In genomic region chr7:98189559-98189958, GRCh38 we compare ENCODE assay signal across 29 cellular contexts. TPM values are rescaled to one million over a fixed set of nuclear protein-coding genes. Genes with fewer than 3 reads are reported as not detected.
A peak's percentile ranks its signal among the peaks of the same experiment; 100 is the strongest.
DNase-seq lines count a peak whose midpoint lies in the region; ATAC-seq and TF ChIP-seq lines count a peak whose summit lies in the region.
"Had no signal": no experiment of that assay in that cellular context is flagged by ENCODE, and none has a peak within 500 bp of the region (broad histone marks: within the 10 kb centered on the region; RNA-seq: fewer than 3 reads in every experiment).

No MANE protein-coding gene starts in this region.

- ATAC-seq in T-helper 17 cell, result no peak
- peak; percentile 36 for ATAC-seq in stimulated activated effector memory CD8-positive, alpha-beta T cell treated with anti-CD3 and anti-CD28 coated beads, Interleukin-12 subunit alpha, Interleukin-12 subunit beta, amount 100 ng/mL, for 72 hours
- ATAC-seq: Right ventricle myocardium inferior had no signal

- TF ChIP-seq CTCF in colonic mucosa (IDR thresholded peaks at IDR 0.05), result no peak

- no peak overlapping the region for H3K9ac ChIP-seq in colonic mucosa (ENCODE audit: low read depth in 2 of 2, low read length in 2 of 2)
- H3K9ac ChIP-seq: GM23248 had no signal

- H3K9me3 Mint-ChIP-seq in stimulated activated effector memory CD8-positive, alpha-beta T cell treated with anti-CD3 and anti-CD28 coated beads, Interleukin-12 subunit alpha, Interleukin-12 subunit beta, amount 100 ng/mL, for 72 hours, result no peaks in the 10 kb centered on the region
- H3K9me3 Mint-ChIP-seq: CD8-positive, alpha-beta memory T cell had no signal

- no peaks in the 10 kb centered on the region for H3K9me3 ChIP-seq in T-helper 17 cell (ENCODE audit: control insufficient read depth, low read length, poor library complexity, severe bottlenecking)
- H3K9me3 ChIP-seq in colonic mucosa, result no peaks in the 10 kb centered on the region
- H3K9me3 ChIP-seq: SJSA1 had no signal

- peaks cover 7% of the 10 kb centered on the region for H3K36me3 Mint-ChIP-seq in T-helper 17 cell (ENCODE audit: low read depth)
- H3K36me3 Mint-ChIP-seq in stimulated activated effector memory CD8-positive, alpha-beta T cell treated with anti-CD3 and anti-CD28 coated beads, Interleukin-12 subunit alpha, Interleukin-12 subunit beta, amount 100 ng/mL, for 72 hours, result peaks cover 54% of the 10 kb centered on the region

- no peaks in the 10 kb centered on the region for H3K27me3 Mint-ChIP-seq in T-helper 17 cell
- H3K27me3 Mint-ChIP-seq: CD8-positive, alpha-beta memory T cell had no signal

- intact Hi-C loops in colonic mucosa (cut with DNase I), result no loop called here

- peaks cover 5% of the 10 kb centered on the region for H3K4me1 Mint-ChIP-seq in T-helper 17 cell
- peaks cover 11% of the 10 kb centered on the region for H3K4me1 Mint-ChIP-seq in stimulated activated effector memory CD8-positive, alpha-beta T cell treated with anti-CD3 and anti-CD28 coated beads, Interleukin-12 subunit alpha, Interleukin-12 subunit beta, amount 100 ng/mL, for 72 hours

- H3K4me3 Mint-ChIP-seq in T-helper 17 cell, result no peak overlapping the region
- H3K4me3 Mint-ChIP-seq in stimulated activated effector memory CD8-positive, alpha-beta T cell treated with anti-CD3 and anti-CD28 coated beads, Interleukin-12 subunit alpha, Interleukin-12 subunit beta, amount 100 ng/mL, for 72 hours, result no peak overlapping the region
- H3K4me3 Mint-ChIP-seq: CD8-positive, alpha-beta memory T cell had no signal

- H3K27ac Mint-ChIP-seq in T-helper 17 cell, result peak overlapping the region; percentile 1
- H3K27ac Mint-ChIP-seq in stimulated activated effector memory CD8-positive, alpha-beta T cell treated with anti-CD3 and anti-CD28 coated beads, Interleukin-12 subunit alpha, Interleukin-12 subunit beta, amount 100 ng/mL, for 72 hours, result peak overlapping the region; percentile 69

- peaks cover 17% of the 10 kb centered on the region for H3K36me3 ChIP-seq in colonic mucosa

- no peak overlapping the region for H3K4me3 ChIP-seq in colonic mucosa
- H3K4me3 ChIP-seq: GM23248, SJSA1 had no signal

- DNase-seq in activated CD8-positive, alpha-beta memory T cell treated with anti-CD3 and anti-CD28 coated beads for 24 hours, result peak; percentile 13
- no peak for DNase-seq in activated CD8-positive, alpha-beta memory T cell treated with anti-CD3 and anti-CD28 coated beads, Interleukin-2, amount 50 U/mL, for 4 hours
- DNase-seq in T-helper 17 cell (no peak), colonic mucosa (peak; percentile 3), NCI-H2081 (lab: John Stamatoyannopoulos, UW) (no peak), NCI-H774 (lab: John Stamatoyannopoulos, UW) (no peak), NK-92 (lab: John Stamatoyannopoulos, UW; ENCODE audit: unreplicated experiment) (no peak)
- DNase-seq in stimulated activated effector memory CD8-positive, alpha-beta T cell treated with anti-CD3 and anti-CD28 coated beads, Interleukin-12 subunit alpha, Interleukin-12 subunit beta, amount 100 ng/mL, for 72 hours (ENCODE audit: low spot score in 2 of 2), result no peak
- DNase-seq: ACHN; C1 segment of cervical spinal cord; Calu3; CD8-positive, alpha-beta memory T cell; DMS153; GM23248; HCEC 1CT; KG1; NCI-H1105; NCI-H146; NCI-H2029 treated with DMSO at 0.1 percent for 48 hours; NCI-H2171; NCI-H345; NCI-H524; NCI-H82; OCI-M1 had no signal

- no peak overlapping the region for H3K27ac ChIP-seq in colonic mucosa
- H3K27ac ChIP-seq: 22Rv1, GM23248, SJSA1 had no signal

- no peaks in the 10 kb centered on the region for H3K27me3 ChIP-seq in colonic mucosa
- H3K27me3 ChIP-seq: SJSA1 had no signal

- H3K4me1 ChIP-seq in colonic mucosa, result no peaks in the 10 kb centered on the region
- H3K4me1 ChIP-seq: SJSA1 had no signal

RNA-seq across cellular contexts. Expression of gene BHLHA15, which starts 21.7 kb away (rescaled TPM):
- not detected for total RNA-seq in T-helper 17 cell
- 1 to 10 TPM in 1 of 2 donors, under 1 TPM in 1; 0.67 to 2.4 TPM for total RNA-seq in colonic mucosa
- total RNA-seq: CD8-positive, alpha-beta memory T cell; Daoy; GM23248; HT1080; Right ventricle myocardium inferior; SJSA1 had no signal

Comparison
In these comparisons a context has a peak if more than half of its experiments do, and no peak if none do; other contexts are left out.
1. DNase-seq: peak in activated CD8-positive, alpha-beta memory T cell treated with anti-CD3 and anti-CD28 coated beads for 24 hours (single experiment) and colonic mucosa (single experiment); none in activated CD8-positive, alpha-beta memory T cell treated with anti-CD3 and anti-CD28 coated beads, Interleukin-2, amount 50 U/mL, for 4 hours (single experiment), T-helper 17 cell (0 of 3), stimulated activated effector memory CD8-positive, alpha-beta T cell treated with anti-CD3 and anti-CD28 coated beads, Interleukin-12 subunit alpha, Interleukin-12 subunit beta, amount 100 ng/mL, for 72 hours (0 of 2), NCI-H2081 (0 of 2), NCI-H774 (single experiment) and NK-92 (single experiment).